Comparison of ENCODE assay signal across 15 cellular contexts in the genomic region with DNA sequence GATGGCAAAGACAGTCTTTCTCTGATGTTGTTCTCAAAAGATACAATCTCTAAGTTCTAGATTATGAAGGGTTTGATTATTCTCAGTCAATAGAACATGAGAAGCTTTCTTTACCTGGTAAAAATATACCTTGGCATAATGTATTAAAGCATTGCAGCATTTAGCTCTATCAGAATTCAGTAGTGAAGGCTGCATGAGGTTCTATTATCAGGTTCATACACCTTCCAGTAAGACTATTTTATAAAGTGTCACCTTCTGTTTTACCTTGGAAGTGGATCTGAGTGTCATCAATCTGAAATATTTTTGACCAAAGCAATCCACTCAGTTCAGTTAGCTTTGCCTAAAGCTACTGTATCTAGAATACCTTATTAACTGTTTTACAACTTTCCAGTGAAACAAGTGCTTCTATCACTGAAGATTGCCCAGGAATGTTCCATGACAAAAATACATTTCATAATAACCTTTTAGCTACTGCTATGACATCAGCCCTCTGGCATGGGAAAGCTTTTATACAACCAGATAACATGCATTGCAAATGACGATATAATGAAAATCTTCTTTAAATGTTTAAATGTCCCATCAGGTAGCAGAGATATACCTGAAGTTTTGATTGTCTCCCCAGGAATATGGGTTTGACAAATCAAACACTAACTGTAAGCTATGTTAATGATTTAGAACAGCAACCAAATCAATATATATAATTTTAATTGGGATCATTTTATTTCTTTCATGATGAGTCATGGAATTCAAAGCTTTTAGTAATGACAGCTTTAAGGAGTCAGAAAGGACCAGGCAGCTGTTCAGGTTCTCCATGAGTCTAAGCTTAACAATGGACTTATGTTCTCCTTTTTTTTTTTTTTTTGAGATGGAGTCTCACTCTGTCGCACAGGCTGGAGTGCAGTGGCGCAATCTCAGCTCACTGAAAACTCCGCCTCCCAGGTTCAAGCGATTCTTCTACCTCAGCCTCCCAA.
DNase-seq lines count a peak whose midpoint lies in the region; ATAC-seq and TF ChIP-seq lines count a peak whose summit lies in the region.
"Had no signal": no experiment of that assay in that cellular context is flagged by ENCODE, and none has a peak within 500 bp of the region (broad histone marks: within the 10 kb centered on the region; RNA-seq: fewer than 3 reads in every experiment).

No MANE protein-coding gene starts in this region.

- TF ChIP-seq RAD21 in IMR-90 (IDR thresholded peaks at IDR 0.05; ENCODE audit: low read length), result no peak

- no peak overlapping the region for H3K56ac ChIP-seq in IMR-90 (ENCODE audit: extremely low read depth, insufficient read depth, low read length)

- no peak for TF ChIP-seq POLR2A in IMR-90 (IDR thresholded peaks at IDR 0.05; ENCODE audit: low read depth, low read length)

- H3K4me1 ChIP-seq in IMR-90 (ENCODE audit: control insufficient read depth, insufficient read depth, low read length) (no peaks in the 10 kb centered on the region), RWPE2 (ENCODE audit: insufficient read depth, poor library complexity, severe bottlenecking) (peaks cover 17% of the 10 kb centered on the region), trophoblast cell (ENCODE audit: control insufficient read depth in 1 of 2, insufficient read depth in 2 of 2, low read length in 2 of 2) (no peaks in the 10 kb centered on the region), PC-3 (ENCODE audit: insufficient read depth, low read length) (peaks cover 13% of the 10 kb centered on the region)
- H3K4me1 ChIP-seq: BE2C, Peyer's patch, SJCRH30 had no signal

- H3K18ac ChIP-seq in IMR-90 (ENCODE audit: low read depth, low read length), result no peak overlapping the region
- no peak overlapping the region for H3K18ac ChIP-seq in trophoblast cell (ENCODE audit: low read length)

- H2BK12ac ChIP-seq in trophoblast cell (ENCODE audit: low read length), result no peak overlapping the region

- H3K27ac ChIP-seq in IMR-90 (ENCODE audit: insufficient read depth, low read length) (no peak overlapping the region), RWPE2 (ENCODE audit: poor library complexity, severe bottlenecking) (peak overlapping the region; percentile 45), trophoblast cell (ENCODE audit: low read depth, low read length) (no peak overlapping the region), PC-3 (ENCODE audit: low read length) (no peak overlapping the region)
- H3K27ac ChIP-seq: KMS-11, Peyer's patch, SJCRH30 had no signal

- in situ Hi-C loops in IMR-90 (cut with MboI; ENCODE audit: low sequenced_read_pairs), result no loop called here

- H3K4me1 Mint-ChIP-seq in endothelial cell (ENCODE audit: unreplicated experiment), result no peaks in the 10 kb centered on the region
- H3K4me1 Mint-ChIP-seq: CD4-positive, alpha-beta memory T cell had no signal

- no peak for TF ChIP-seq CTCF in IMR-90 (conservative IDR thresholded peaks at IDR 0.05; ENCODE audit: low read depth, low read length)
- no peak for TF ChIP-seq CTCF in RWPE2 (IDR thresholded peaks at IDR 0.05; ENCODE audit: poor library complexity, severe bottlenecking)
- TF ChIP-seq CTCF in endothelial cell (IDR thresholded peaks at IDR 0.05; ENCODE audit: unreplicated experiment), result no peak
- TF ChIP-seq CTCF in PC-3 (conservative IDR thresholded peaks at IDR 0.05; ENCODE audit: low read depth, low read length), result no peak

- H3K4me3 ChIP-seq in IMR-90 (ENCODE audit: insufficient read depth, low read depth, low read length) (no peak overlapping the region), RWPE2 (ENCODE audit: severe bottlenecking) (no peak overlapping the region), trophoblast cell (ENCODE audit: low read depth, low read length) (no peak overlapping the region), PC-3 (ENCODE audit: low read length) (no peak overlapping the region)
- H3K4me3 ChIP-seq: Peyer's patch, SJCRH30 had no signal

- no peak overlapping the region for H3K4me2 ChIP-seq in IMR-90 (ENCODE audit: low read depth, low read length)
- no peak overlapping the region for H3K4me2 ChIP-seq in trophoblast cell (ENCODE audit: low read length)
- H3K4me2 ChIP-seq in PC-3 (ENCODE audit: low read length), result no peak overlapping the region
- H3K4me2 ChIP-seq: KMS-11 had no signal

- H3K9me1 ChIP-seq in IMR-90 (ENCODE audit: insufficient read depth, low read length), result no peaks in the 10 kb centered on the region

- no peak overlapping the region for H2BK20ac ChIP-seq in IMR-90 (ENCODE audit: low read depth, low read length)

- H3F3A ChIP-seq in PC-3 (ENCODE audit: low read length, unreplicated experiment), result no peaks in the 10 kb centered on the region

- no peak overlapping the region for H2BK5ac ChIP-seq in IMR-90 (ENCODE audit: low read depth, low read length, poor library complexity, severe bottlenecking)
- H2BK5ac ChIP-seq in trophoblast cell (ENCODE audit: low read depth, low read length, poor library complexity), result no peak overlapping the region

- CTCF ChIA-PET in IMR-90 (lab: Yijun Ruan, JAX) (no interaction called here), HEK293T (lab: Yijun Ruan, JAX) (no interaction called here), PC-3 (lab: Charles Lee) (no interaction called here)

- H3K79me2 ChIP-seq in trophoblast cell (ENCODE audit: control insufficient read depth, insufficient read depth, low read length, poor library complexity) (no peaks in the 10 kb centered on the region), PC-3 (ENCODE audit: low read length) (no peaks in the 10 kb centered on the region)

- no peak overlapping the region for H3K9ac ChIP-seq in IMR-90 (ENCODE audit: low read depth, low read length)
- no peak overlapping the region for H3K9ac ChIP-seq in trophoblast cell (ENCODE audit: low read length)
- no peak overlapping the region for H3K9ac ChIP-seq in PC-3 (ENCODE audit: low read length)
- H3K9ac ChIP-seq: KMS-11 had no signal

- H4K8ac ChIP-seq in IMR-90 (ENCODE audit: low read depth in 2 of 2, low read length in 2 of 2) (no peak overlapping the region), trophoblast cell (ENCODE audit: low read depth, low read length) (no peak overlapping the region)

- DNase-seq in IMR-90 (peak; percentile 1), RWPE2 (ENCODE audit: low spot score) (no peak), fibroblast of gingiva (ENCODE audit: low read depth) (peak; percentile 3), trophoblast cell (peak; percentile 30 to 73), HEK293T (ENCODE audit: extremely low spot score) (no peak), endothelial cell (ENCODE audit: low spot score) (no peak), PC-3 (no peak)
- DNase-seq: BE2C; CD4-positive, alpha-beta memory T cell; NCI-H187 treated with DMSO at 0.1 percent for 48 hours; NCI-H2171; NCI-H82; Peyer's patch had no signal

- H2AK9ac ChIP-seq in IMR-90 (replicated peaks; ENCODE audit: low read depth, low read length, poor library complexity), result no peak overlapping the region

- WGBS in IMR-90 (ENCODE audit: extremely low coverage in 2 of 2, insufficient read length in 1 of 2), 2 experiments, result no CpG with 5 or more reads among the region's 5 CpGs
- no CpG with 5 or more reads among the region's 5 CpGs for WGBS in trophoblast cell (ENCODE audit: extremely low coverage, insufficient coverage, insufficient read length)

- no peaks in the 10 kb centered on the region for H3K9me3 Mint-ChIP-seq in endothelial cell (ENCODE audit: unreplicated experiment)
- H3K9me3 Mint-ChIP-seq: CD4-positive, alpha-beta memory T cell had no signal

- ATAC-seq in IMR-90 (ENCODE audit: low read depth) (no peak), RWPE2 (ENCODE audit: low read depth) (peak; percentile 42; the same call in 1 of the 3 replicates), PC-3 (no peak)

- no peaks in the 10 kb centered on the region for H3K79me1 ChIP-seq in IMR-90 (ENCODE audit: low read depth in 1 of 2, low read length in 2 of 2)
- no peaks in the 10 kb centered on the region for H3K79me1 ChIP-seq in trophoblast cell (ENCODE audit: low read length)

- H2AFZ ChIP-seq in IMR-90 (replicated peaks; ENCODE audit: low read length, poor library complexity), result no peak overlapping the region
- no peak overlapping the region for H2AFZ ChIP-seq in trophoblast cell (ENCODE audit: insufficient read depth, low read length, poor library complexity)
- no peak overlapping the region for H2AFZ ChIP-seq in PC-3 (ENCODE audit: low read length)

- H3K36me3 ChIP-seq in IMR-90 (ENCODE audit: control insufficient read depth, insufficient read depth, low read length) (no peaks in the 10 kb centered on the region), RWPE2 (ENCODE audit: low read depth) (no peaks in the 10 kb centered on the region), trophoblast cell (ENCODE audit: control insufficient read depth in 1 of 2, insufficient read depth in 2 of 2, low read length in 2 of 2) (no peaks in the 10 kb centered on the region), PC-3 (ENCODE audit: low read depth, low read length) (no peaks in the 10 kb centered on the region)
- H3K36me3 ChIP-seq: BE2C, Peyer's patch, SJCRH30 had no signal

- H2BK120ac ChIP-seq in IMR-90 (ENCODE audit: low read depth, low read length) (no peak overlapping the region), trophoblast cell (ENCODE audit: insufficient read depth, low read length, poor library complexity) (no peak overlapping the region)

- BruUV-seq in IMR-90 (replicated peaks; lab: Mats Ljungman, UMichigan) (no TSS peak), PC-3 (replicated peaks; lab: Mats Ljungman, UMichigan) (no TSS peak)

- peaks cover 2% of the 10 kb centered on the region for H3K27me3 Mint-ChIP-seq in endothelial cell (ENCODE audit: unreplicated experiment)
- H3K27me3 Mint-ChIP-seq: CD4-positive, alpha-beta memory T cell had no signal

- no peaks in the 10 kb centered on the region for H4K20me1 ChIP-seq in IMR-90 (ENCODE audit: insufficient read depth, low read length)
- H4K20me1 ChIP-seq in PC-3 (ENCODE audit: low read length), result no peaks in the 10 kb centered on the region

- H3K27me3 ChIP-seq in IMR-90 (ENCODE audit: control insufficient read depth, insufficient read depth, low read length) (no peaks in the 10 kb centered on the region), RWPE2 (ENCODE audit: insufficient read depth, poor library complexity, severe bottlenecking) (no peaks in the 10 kb centered on the region), trophoblast cell (ENCODE audit: insufficient read depth, low read length) (no peaks in the 10 kb centered on the region), PC-3 (ENCODE audit: low read length) (no peaks in the 10 kb centered on the region)
- H3K27me3 ChIP-seq: BE2C, Peyer's patch, SJCRH30 had no signal

- H4K5ac ChIP-seq in IMR-90 (ENCODE audit: low read depth, low read length), result no peak overlapping the region

- intact Hi-C loops in IMR-90 (cut with micrococcal nuclease), result no loop called here
- intact Hi-C loops in PC-3 (cut with micrococcal nuclease), result no loop called here

- no peak overlapping the region for H3K27ac Mint-ChIP-seq in endothelial cell (ENCODE audit: unreplicated experiment)
- H3K27ac Mint-ChIP-seq: CD4-positive, alpha-beta memory T cell had no signal

- H2BK15ac ChIP-seq in IMR-90 (ENCODE audit: low read depth, low read length), result no peak overlapping the region

- H3K4me3 Mint-ChIP-seq in endothelial cell (ENCODE audit: unreplicated experiment), result no peak overlapping the region
- H3K4me3 Mint-ChIP-seq: CD4-positive, alpha-beta memory T cell had no signal

- no peak overlapping the region for H4K12ac ChIP-seq in trophoblast cell (ENCODE audit: low read depth, low read length)

- H3K9me3 ChIP-seq in IMR-90 (ENCODE audit: control insufficient read depth, insufficient read depth, low read length), result no peaks in the 10 kb centered on the region
- no peaks in the 10 kb centered on the region for H3K9me3 ChIP-seq in RWPE2 (ENCODE audit: severe bottlenecking)
- H3K9me3 ChIP-seq in trophoblast cell (ENCODE audit: insufficient read depth, low read depth, low read length), result no peaks in the 10 kb centered on the region
- H3K9me3 ChIP-seq in PC-3 (ENCODE audit: low read length), result no peaks in the 10 kb centered on the region
- H3K9me3 ChIP-seq: BE2C, Peyer's patch, SJCRH30 had no signal

- no peak overlapping the region for H3K4ac ChIP-seq in IMR-90 (ENCODE audit: low read depth, low read length)
- H3K4ac ChIP-seq in trophoblast cell (ENCODE audit: low read depth, low read length), result no peak overlapping the region

- H2AK5ac ChIP-seq in IMR-90 (ENCODE audit: low read depth, low read length) (no peak overlapping the region), trophoblast cell (ENCODE audit: low read length) (no peak overlapping the region)

- dilution Hi-C loops in IMR-90 (cut with HindIII; ENCODE audit: low sequenced_read_pairs, unreplicated experiment), result no loop called here

- no peaks in the 10 kb centered on the region for H3K36me3 Mint-ChIP-seq in endothelial cell (ENCODE audit: low read depth, unreplicated experiment)
- H3K36me3 Mint-ChIP-seq: CD4-positive, alpha-beta memory T cell had no signal

- H4K91ac ChIP-seq in IMR-90 (ENCODE audit: insufficient read depth, low read depth, low read length), result no peak overlapping the region
- no peak overlapping the region for H4K91ac ChIP-seq in trophoblast cell (ENCODE audit: low read depth, low read length)

- H3K14ac ChIP-seq in IMR-90 (replicated peaks; ENCODE audit: low read depth, low read length) (no peak overlapping the region), trophoblast cell (ENCODE audit: low read length) (no peak overlapping the region)

- no peaks in the 10 kb centered on the region for H3K9me2 ChIP-seq in PC-3 (replicated peaks; ENCODE audit: low read length)

- H3K23ac ChIP-seq in IMR-90 (ENCODE audit: low read depth, low read length), result no peak overlapping the region
- H3K23ac ChIP-seq in trophoblast cell (ENCODE audit: low read length), result no peak overlapping the region

- POLR2A ChIA-PET in IMR-90 (lab: Charles Lee; ENCODE audit: unreplicated experiment) (no interaction called here), HEK293T (lab: Yijun Ruan, JAX) (no interaction called here), PC-3 (lab: Charles Lee; ENCODE audit: unreplicated experiment) (no interaction called here)

Comparison
In these comparisons a context has a peak if more than half of its experiments do, and no peak if none do; other contexts are left out.
1. DNase-seq: peak in IMR-90 (single experiment), fibroblast of gingiva (single experiment) and trophoblast cell (2 of 2); none in RWPE2 (single experiment), HEK293T (single experiment), endothelial cell (single experiment) and PC-3 (single experiment).